Comparison of ENCODE assay signal across 13 cellular contexts in the genomic region with DNA sequence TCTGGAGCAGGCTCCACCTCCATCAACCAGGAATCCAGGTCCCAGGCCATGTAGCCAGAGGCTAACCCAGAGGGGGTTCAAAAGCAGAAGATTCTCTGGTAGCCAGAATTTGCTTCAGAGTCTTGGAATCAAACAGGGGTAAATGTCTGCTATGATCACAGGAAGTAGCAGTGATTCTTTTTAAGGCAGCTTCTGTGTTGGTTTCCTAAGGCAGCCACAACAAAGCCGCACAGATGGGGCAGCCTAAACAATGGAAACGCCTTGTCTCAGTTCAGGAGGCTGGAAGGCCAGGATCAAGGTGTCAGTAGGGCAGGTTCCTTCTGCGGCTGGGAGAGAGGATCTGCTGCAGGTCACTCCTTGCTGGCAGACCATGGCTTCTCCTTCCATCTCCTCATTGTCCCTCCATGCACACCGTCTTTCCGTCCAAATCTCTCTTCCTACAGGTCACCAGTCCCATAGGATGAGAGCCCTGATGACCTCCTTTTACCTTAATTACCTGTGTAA.
"Had no signal": no experiment of that assay in that cellular context is flagged by ENCODE, and none has a peak within 500 bp of the region (broad histone marks: within the 10 kb centered on the region; RNA-seq: fewer than 3 reads in every experiment).

No MANE protein-coding gene starts in this region.

- H3K27ac ChIP-seq: spleen, thoracic aorta had no signal

- H3K4me3 Mint-ChIP-seq: activated CD4-positive, alpha-beta T cell treated with anti-CD3 and anti-CD28 coated beads, Interleukin-2, amount 10 ng/mL, durations not matched to agents 7 days and 5 days; activated T-cell treated with anti-CD3 and anti-CD28 coated beads, Interleukin-2, amount 50 U/mL, for 24 hours; memory B cell; natural killer cell treated with Interleukin-12 subunit alpha and Interleukin-12 subunit beta and Interleukin-15 and Interleukin-18, amount 100 ng/mL, for 72 hours; stimulated activated naive CD8-positive, alpha-beta T cell treated with anti-CD3 and anti-CD28 coated beads, Interleukin-15, Interleukin-2, amounts not matched to agents 100 ng/mL and 50 ng/mL, for 24 hours had no signal

- H3K4me3 ChIP-seq: esophagus squamous epithelium, spleen, thoracic aorta had no signal

- H3K36me3 Mint-ChIP-seq: memory B cell; natural killer cell treated with Interleukin-12 subunit alpha and Interleukin-12 subunit beta and Interleukin-15 and Interleukin-18, amount 100 ng/mL, for 72 hours had no signal

- ATAC-seq: left ventricle myocardium superior; natural killer cell treated with Interleukin-12 subunit alpha and Interleukin-12 subunit beta and Interleukin-15 and Interleukin-18, amount 100 ng/mL, for 72 hours; sciatic nerve had no signal

- DNase-seq: activated CD4-positive, alpha-beta T cell treated with anti-CD3 and anti-CD28 coated beads, Interleukin-2, amount 10 ng/mL, durations not matched to agents 7 days and 5 days; activated CD4-positive, CD25-positive, alpha-beta regulatory T cell; activated naive CD4-positive, alpha-beta T cell treated with anti-CD3 and anti-CD28 coated beads, Interleukin-2, amount 50 U/mL, for 16 hours; activated T-cell treated with anti-CD3 and anti-CD28 coated beads, Interleukin-2, amount 50 U/mL, for 24 hours; esophagus squamous epithelium; hypothalamus; left ventricle myocardium superior; spleen had no signal

- H3K4me1 ChIP-seq: esophagus squamous epithelium, spleen had no signal

- H3K4me1 Mint-ChIP-seq: memory B cell had no signal

- H3K9me3 Mint-ChIP-seq: activated T-cell treated with anti-CD3 and anti-CD28 coated beads, Interleukin-2, amount 50 U/mL, for 24 hours; natural killer cell treated with Interleukin-12 subunit alpha and Interleukin-12 subunit beta and Interleukin-15 and Interleukin-18, amount 100 ng/mL, for 72 hours had no signal

- H3K27ac Mint-ChIP-seq: activated CD4-positive, alpha-beta T cell treated with anti-CD3 and anti-CD28 coated beads, Interleukin-2, amount 10 ng/mL, durations not matched to agents 7 days and 5 days; activated T-cell treated with anti-CD3 and anti-CD28 coated beads, Interleukin-2, amount 50 U/mL, for 24 hours; memory B cell; natural killer cell treated with Interleukin-12 subunit alpha and Interleukin-12 subunit beta and Interleukin-15 and Interleukin-18, amount 100 ng/mL, for 72 hours; stimulated activated naive CD8-positive, alpha-beta T cell treated with anti-CD3 and anti-CD28 coated beads, Interleukin-15, Interleukin-2, amounts not matched to agents 100 ng/mL and 50 ng/mL, for 24 hours had no signal

- H3K9me3 ChIP-seq: esophagus squamous epithelium, thoracic aorta had no signal

- H3K36me3 ChIP-seq: esophagus squamous epithelium, spleen, thoracic aorta had no signal
